In genomic region chr9:121636978-121637377, GRCh38 we compare ENCODE assay signal across 28 cellular contexts. TPM values are rescaled to one million over a fixed set of nuclear protein-coding genes. Genes with fewer than 3 reads are reported as not detected.
DNase-seq lines count a peak whose midpoint lies in the region; ATAC-seq and TF ChIP-seq lines count a peak whose summit lies in the region.
"Had no signal": no experiment of that assay in that cellular context is flagged by ENCODE, and none has a peak within 500 bp of the region (broad histone marks: within the 10 kb centered on the region; RNA-seq: fewer than 3 reads in every experiment).

No MANE protein-coding gene starts in this region.

- DNase-seq in NCI-H69 (lab: John Stamatoyannopoulos, UW) (peak; percentile 51), mesothelial cell of epicardium (ENCODE audit: low spot score in 2 of 2, unreplicated experiment in 2 of 2) (no peak), suprapubic skin (ENCODE audit: low spot score in 2 of 2) (no peak), NCI-H524 treated with DMSO at 0.1 percent for 48 hours (lab: John Stamatoyannopoulos, UW) (no peak)
- no peak for DNase-seq in activated CD4-positive, alpha-beta memory T cell treated with anti-CD3 and anti-CD28 coated beads for 36 hours
- DNase-seq: activated CD8-positive, alpha-beta memory T cell treated with anti-CD3 and anti-CD28 coated beads, Interleukin-2, amount 50 U/mL, for 48 hours; activated CD8-positive, alpha-beta T cell treated with anti-CD3 and anti-CD28 coated beads for 36 hours; activated naive CD4-positive, alpha-beta T cell treated with anti-CD3 and anti-CD28 coated beads, Interleukin-2, amount 10 ng/mL, durations not matched to agents 7 days and 5 days; adrenal gland; body of pancreas; DMS153; glutamatergic neuron; NCI-H1092; NCI-H1694 treated with DMSO at 0.1 percent for 48 hours; NCI-H446; NCI-H82; Peyer's patch; SIG-M5; stimulated activated CD4-positive, alpha-beta T cell treated with anti-CD3 and anti-CD28 coated beads, Interleukin-1b, Interleukin-23, amount 100 ng/mL, for 48 hours; stimulated activated naive CD4-positive, alpha-beta T cell treated with Interleukin-2 at 50 U/mL for 16 hours had no signal

- no peaks in the 10 kb centered on the region for H3K27me3 Mint-ChIP-seq in mesothelial cell of epicardium (ENCODE audit: low read depth)
- H3K27me3 Mint-ChIP-seq in activated CD4-positive, alpha-beta memory T cell treated with anti-CD3 and anti-CD28 coated beads for 36 hours = peaks cover 7% of the 10 kb centered on the region
- H3K27me3 Mint-ChIP-seq: activated CD8-positive, alpha-beta T cell treated with anti-CD3 and anti-CD28 coated beads for 36 hours had no signal

- CTCF ChIA-PET in activated CD4-positive, alpha-beta memory T cell treated with anti-CD3 and anti-CD28 coated beads for 36 hours (lab: Charles Lee) = interaction anchor here (0.8 kb wide), 1 partner anchor 91 kb away, joined by 3 read pairs; no protein-coding TSS in a partner anchor

- 100% methylated on average over 1 of the region's 1 CpG for whole genome bisulfite sequencing in suprapubic skin

- no peak for TF ChIP-seq POLR2A in suprapubic skin (IDR thresholded peaks at IDR 0.05)

- H3K9me3 Mint-ChIP-seq in mesothelial cell of epicardium = no peaks in the 10 kb centered on the region
- H3K9me3 Mint-ChIP-seq in activated CD4-positive, alpha-beta memory T cell treated with anti-CD3 and anti-CD28 coated beads for 36 hours = no peaks in the 10 kb centered on the region
- H3K9me3 Mint-ChIP-seq: activated CD8-positive, alpha-beta T cell treated with anti-CD3 and anti-CD28 coated beads for 36 hours; activated naive CD4-positive, alpha-beta T cell treated with anti-CD3 and anti-CD28 coated beads, Interleukin-2, amount 10 ng/mL, durations not matched to agents 7 days and 5 days; T-helper 2 cell treated with Interferon-gamma antibody and Interleukin-4, amounts not matched to agents 5 μg/mL and 100 μg/mL, for 36 hours had no signal

- H3K4me3 ChIP-seq in suprapubic skin = no peak overlapping the region
- H3K4me3 ChIP-seq: adrenal gland, body of pancreas, GM12878, ovary, Peyer's patch, vagina had no signal

- POLR2A ChIA-PET in activated CD4-positive, alpha-beta memory T cell treated with anti-CD3 and anti-CD28 coated beads for 36 hours (lab: Charles Lee) = no interaction called here

- no peaks in the 10 kb centered on the region for H3K27me3 ChIP-seq in suprapubic skin
- H3K27me3 ChIP-seq: adrenal gland, BE2C, body of pancreas, ovary, Peyer's patch, vagina had no signal

- peaks cover 51% of the 10 kb centered on the region for H3K4me1 Mint-ChIP-seq in mesothelial cell of epicardium
- peaks cover 4% of the 10 kb centered on the region for H3K4me1 Mint-ChIP-seq in activated CD4-positive, alpha-beta memory T cell treated with anti-CD3 and anti-CD28 coated beads for 36 hours (ENCODE audit: low read depth)

- peak overlapping the region; percentile 96 for H3K27ac ChIP-seq in cingulate gyrus (ENCODE audit: low read depth, low read length)
- peak overlapping the region; percentile 31 for H3K27ac ChIP-seq in suprapubic skin
- H3K27ac ChIP-seq: adrenal gland, ovary had no signal

- no peaks in the 10 kb centered on the region for H3K36me3 ChIP-seq in suprapubic skin
- H3K36me3 ChIP-seq: adrenal gland, BE2C, ovary, Peyer's patch, vagina had no signal

- TF ChIP-seq CTCF in mesothelial cell of epicardium (IDR thresholded peaks at IDR 0.05; ENCODE audit: unreplicated experiment) = no peak
- TF ChIP-seq CTCF in suprapubic skin (IDR thresholded peaks at IDR 0.05) = no peak

- no peak for ATAC-seq in GM21529 (IDR thresholded peaks at IDR 0.05; ENCODE audit: unreplicated experiment)
- ATAC-seq: activated CD8-positive, alpha-beta T cell treated with anti-CD3 and anti-CD28 coated beads for 36 hours; body of pancreas; GM12878; HCT116 had no signal

- no peaks in the 10 kb centered on the region for H3K9me3 ChIP-seq in suprapubic skin
- H3K9me3 ChIP-seq: adrenal gland, BE2C, body of pancreas, ovary, Peyer's patch, vagina had no signal

- no peaks in the 10 kb centered on the region for H3K36me3 Mint-ChIP-seq in mesothelial cell of epicardium
- H3K36me3 Mint-ChIP-seq in activated CD4-positive, alpha-beta memory T cell treated with anti-CD3 and anti-CD28 coated beads for 36 hours = no peaks in the 10 kb centered on the region
- H3K36me3 Mint-ChIP-seq: activated naive CD4-positive, alpha-beta T cell treated with anti-CD3 and anti-CD28 coated beads, Interleukin-2, amount 10 ng/mL, durations not matched to agents 7 days and 5 days had no signal

- H3K4me1 ChIP-seq in suprapubic skin = peaks cover 47% of the 10 kb centered on the region
- H3K4me1 ChIP-seq: BE2C had no signal

- H3K4me3 Mint-ChIP-seq in mesothelial cell of epicardium = no peak overlapping the region
- H3K4me3 Mint-ChIP-seq in activated CD4-positive, alpha-beta memory T cell treated with anti-CD3 and anti-CD28 coated beads for 36 hours = no peak overlapping the region
- H3K4me3 Mint-ChIP-seq: activated CD8-positive, alpha-beta T cell treated with anti-CD3 and anti-CD28 coated beads for 36 hours; activated naive CD4-positive, alpha-beta T cell treated with anti-CD3 and anti-CD28 coated beads, Interleukin-2, amount 10 ng/mL, durations not matched to agents 7 days and 5 days; T-helper 2 cell treated with Interferon-gamma antibody and Interleukin-4, amounts not matched to agents 5 μg/mL and 100 μg/mL, for 36 hours had no signal

- intact Hi-C loops in activated CD4-positive, alpha-beta memory T cell treated with anti-CD3 and anti-CD28 coated beads for 36 hours (cut with micrococcal nuclease) = no loop called here

- TF ChIP-seq EP300 in suprapubic skin (IDR thresholded peaks at IDR 0.05) = no peak

- H3K27ac Mint-ChIP-seq in mesothelial cell of epicardium = peak overlapping the region; percentile 74
- no peak overlapping the region for H3K27ac Mint-ChIP-seq in activated CD4-positive, alpha-beta memory T cell treated with anti-CD3 and anti-CD28 coated beads for 36 hours
- H3K27ac Mint-ChIP-seq: activated CD8-positive, alpha-beta T cell treated with anti-CD3 and anti-CD28 coated beads for 36 hours; activated naive CD4-positive, alpha-beta T cell treated with anti-CD3 and anti-CD28 coated beads, Interleukin-2, amount 10 ng/mL, durations not matched to agents 7 days and 5 days; T-helper 2 cell treated with Interferon-gamma antibody and Interleukin-4, amounts not matched to agents 5 μg/mL and 100 μg/mL, for 36 hours had no signal

RNA-seq across cellular contexts. Expression of gene DAB2IP, which starts 14.5 kb away (rescaled TPM):
- 71.1 to 76.5 TPM (median 75.7 TPM) in 3 replicates for total RNA-seq in mesothelial cell of epicardium
- total RNA-seq in suprapubic skin = 10 to 100 TPM; 47.6 to 55.6 (median 50.3) TPM
- not detected for total RNA-seq in activated CD4-positive, alpha-beta memory T cell treated with anti-CD3 and anti-CD28 coated beads for 36 hours

Comparison
In these comparisons a context has a peak if more than half of its experiments do, and no peak if none do; other contexts are left out.
1. RNA of gene DAB2IP, which starts 14.5 kb away (total RNA-seq): 71.1 to 76.5 TPM in mesothelial cell of epicardium and 47.6 to 55.6 TPM in suprapubic skin; not detected in activated CD4-positive, alpha-beta memory T cell treated with anti-CD3 and anti-CD28 coated beads for 36 hours; every median in the first group is over 10 times any median in the second.